1 cellular context compared by ENCODE assay signal in genomic region chr15:95024388-95024787, GRCh38.
TF ChIP-seq lines count a peak whose summit lies in the region.

No MANE protein-coding gene starts in this region.

TF ChIP-seq in GM12878, 131 proteins besides CTCF, POLR2A, EP300 and RAD21 (continued from another document):
- TF ChIP-seq MTA3 (IDR thresholded peaks at IDR 0.05; ENCODE audit: borderline replicate concordance, low read length), result no peak
- TF ChIP-seq MYC (IDR thresholded peaks at IDR 0.05; ENCODE audit: insufficient read depth, insufficient read length, insufficient replicate concordance, low read length, severe bottlenecking), result no peak
- no peak for TF ChIP-seq E2F8 (IDR thresholded peaks at IDR 0.05; ENCODE audit: low read depth, partially characterized antibody)
- TF ChIP-seq POLR2AphosphoS2 (IDR thresholded peaks at IDR 0.05; ENCODE audit: low read depth, low read length), result no peak
- TF ChIP-seq BRCA1 (IDR thresholded peaks at IDR 0.05; ENCODE audit: low read depth, low read length), result no peak
- TF ChIP-seq CREM (IDR thresholded peaks at IDR 0.05; ENCODE audit: low read depth), result no peak
- no peak for TF ChIP-seq YBX1 (IDR thresholded peaks at IDR 0.05)
- no peak for TF ChIP-seq CEBPB (IDR thresholded peaks at IDR 0.05; ENCODE audit: borderline replicate concordance in 1 of 2, low read depth in 2 of 2, low read length in 2 of 2)
- TF ChIP-seq GATAD2B (conservative IDR thresholded peaks at IDR 0.05; ENCODE audit: low read depth), result no peak
- TF ChIP-seq IRF3 (IDR thresholded peaks at IDR 0.05), result no peak
- no peak for TF ChIP-seq FOS (IDR thresholded peaks at IDR 0.05; ENCODE audit: borderline replicate concordance, extremely low read depth, insufficient read length)
- TF ChIP-seq CBX3 (IDR thresholded peaks at IDR 0.05; ENCODE audit: borderline replicate concordance, low read depth), result no peak
